ENCODE assay signal across 25 cellular contexts in the genomic region with DNA sequence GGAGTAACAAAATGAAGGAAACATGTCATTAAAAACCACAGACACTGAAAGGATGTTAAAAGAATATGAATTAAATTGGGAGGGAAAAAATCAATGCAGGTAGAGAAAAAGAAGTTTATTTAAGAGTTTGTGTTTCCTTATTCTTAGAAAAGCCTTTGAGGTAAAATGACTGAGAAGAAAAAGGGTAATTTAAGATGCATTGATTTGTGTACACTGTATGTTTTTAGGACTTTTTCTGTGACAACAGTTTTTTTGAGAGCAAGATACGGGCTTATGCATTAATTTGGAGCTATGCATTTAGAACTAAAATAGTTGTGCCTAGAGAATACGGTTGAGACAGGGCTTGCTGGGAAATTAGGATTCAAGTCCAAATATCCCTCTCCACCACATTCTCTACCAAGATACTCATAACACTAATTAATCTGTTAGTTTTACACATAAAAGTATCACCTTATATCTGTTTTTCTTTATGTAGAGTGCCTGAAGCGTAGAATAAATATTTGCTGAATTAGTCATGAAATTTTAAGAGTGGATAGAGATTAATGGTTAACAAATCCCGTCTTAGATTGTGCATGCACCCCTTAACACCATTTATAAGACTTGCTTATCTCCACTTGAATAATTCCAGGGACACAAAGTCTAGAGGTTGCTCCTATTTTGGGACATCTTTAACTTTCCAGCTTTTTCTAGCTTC.
DNase-seq lines count a peak whose midpoint lies in the region; ATAC-seq, FAIRE-seq and TF ChIP-seq lines count a peak whose summit lies in the region.
"Had no signal": no experiment of that assay in that cellular context is flagged by ENCODE, and none has a peak within 500 bp of the region (broad histone marks: within the 10 kb centered on the region; RNA-seq: fewer than 3 reads in every experiment).

No MANE protein-coding gene starts in this region.

- H2BK120ac ChIP-seq in neuronal stem cell (ENCODE audit: low read depth, low read length): no peak overlapping the region

- H3K79me1 ChIP-seq in neuronal stem cell (ENCODE audit: low read depth, low read length): no peaks in the 10 kb centered on the region

- H3K4ac ChIP-seq in neuronal stem cell (ENCODE audit: low read length): no peak overlapping the region

- H3K9ac ChIP-seq in neuronal stem cell (ENCODE audit: low read depth, low read length, poor library complexity): no peak overlapping the region

- H3K14ac ChIP-seq in neuronal stem cell (ENCODE audit: low read length): no peak overlapping the region

- no peak overlapping the region for H3K4me3 ChIP-seq in neuronal stem cell (ENCODE audit: low read length in 2 of 2)
- H3K4me3 ChIP-seq: HAP-1, K562, left ventricle myocardium inferior, SJCRH30, suprapubic skin had no signal

- no peaks in the 10 kb centered on the region for H3K36me3 ChIP-seq in neuronal stem cell (replicated peaks in 1 of 2; ENCODE audit: control insufficient read depth in 2 of 2, insufficient read depth in 2 of 2, low read length in 2 of 2)
- H3K36me3 ChIP-seq: HAP-1, left ventricle myocardium inferior, suprapubic skin had no signal

- no peak for ATAC-seq in foreskin keratinocyte
- no peak for ATAC-seq in activated naive CD8-positive, alpha-beta T cell treated with anti-CD3 and anti-CD28 coated beads, Interleukin-2, amount 50 U/mL, for 24 hours
- no peak for ATAC-seq in GM21360 (IDR thresholded peaks at IDR 0.05; ENCODE audit: unreplicated experiment)
- ATAC-seq: activated CD8-positive, alpha-beta memory T cell treated with anti-CD3 and anti-CD28 coated beads, Interleukin-2, amount 10 ng/mL, durations not matched to agents 7 days and 5 days; effector memory CD8-positive, alpha-beta T cell; K562 had no signal

- H3K27ac ChIP-seq in foreskin keratinocyte (peak overlapping the region; percentile 62), neuronal stem cell (replicated peaks; ENCODE audit: low read length) (no peak overlapping the region)
- H3K27ac ChIP-seq: left ventricle myocardium inferior, SJCRH30, suprapubic skin had no signal

- no peaks in the 10 kb centered on the region for H3K4me1 Mint-ChIP-seq in activated naive CD8-positive, alpha-beta T cell treated with anti-CD3 and anti-CD28 coated beads, Interleukin-2, amount 50 U/mL, for 24 hours
- H3K4me1 Mint-ChIP-seq: activated CD4-positive, alpha-beta T cell treated with anti-CD3 and anti-CD28 coated beads, Interleukin-2, amount 10 ng/mL, durations not matched to agents 24 days and 14 days; activated CD8-positive, alpha-beta memory T cell treated with anti-CD3 and anti-CD28 coated beads, Interleukin-2, amount 10 ng/mL, durations not matched to agents 7 days and 5 days; nephron progenitor cell had no signal

- H3K4me2 ChIP-seq in neuronal stem cell (ENCODE audit: insufficient read depth, low read length, poor library complexity, severe bottlenecking): no peak overlapping the region

- H2BK15ac ChIP-seq in neuronal stem cell (ENCODE audit: low read length): no peak overlapping the region

- DNase-seq in DMS53 (lab: John Stamatoyannopoulos, UW) (peak; percentile 90), RCC 7860 (ENCODE audit: low spot score) (peak; percentile 62), foreskin keratinocyte (peak in 1 of 2 donors; percentile 44), renal cortical epithelial cell (ENCODE audit: low read depth) (peak; percentile 92), neuronal stem cell (ENCODE audit: low spot score) (no peak)
- no peak for DNase-seq in activated naive CD8-positive, alpha-beta T cell treated with anti-CD3 and anti-CD28 coated beads, Interleukin-2, amount 50 U/mL, for 24 hours
- DNase-seq: activated CD4-positive, alpha-beta T cell treated with anti-CD3 and anti-CD28 coated beads, Interleukin-2, amount 10 ng/mL, durations not matched to agents 24 days and 14 days; activated CD8-positive, alpha-beta memory T cell treated with anti-CD3 and anti-CD28 coated beads, Interleukin-2, amount 10 ng/mL, durations not matched to agents 7 days and 5 days; CD4-positive, alpha-beta T cell; effector memory CD8-positive, alpha-beta T cell; head of caudate nucleus; left ventricle myocardium inferior; MV-4-11; NCI-H187 treated with DMSO at 0.1 percent for 48 hours; nephron progenitor cell; OCI-M1; posterior cingulate gyrus; SJCRH30 had no signal

- H2AFZ ChIP-seq in neuronal stem cell (ENCODE audit: low read length): no peak overlapping the region

- peaks cover 44% of the 10 kb centered on the region for H3K4me1 ChIP-seq in foreskin keratinocyte
- H3K4me1 ChIP-seq in neuronal stem cell (ENCODE audit: control insufficient read depth in 2 of 2, insufficient read depth in 1 of 2, low read depth in 1 of 2, low read length in 2 of 2): peaks cover 0 to 2% of the 10 kb centered on the region in 2 donors
- H3K4me1 ChIP-seq: left ventricle myocardium inferior had no signal

- peak; percentile 94 for FAIRE-seq in RCC 7860 (lab: Jason Lieb, UNC)
- FAIRE-seq: K562, urothelium cell line had no signal

- no peak overlapping the region for H4K91ac ChIP-seq in neuronal stem cell (ENCODE audit: low read depth, low read length, poor library complexity)

- no peak for TF ChIP-seq CTCF in foreskin keratinocyte (conservative IDR thresholded peaks at IDR 0.05)

- no peak overlapping the region for H4K8ac ChIP-seq in neuronal stem cell (ENCODE audit: low read depth, low read length)

- H3K18ac ChIP-seq in neuronal stem cell (ENCODE audit: low read length): no peak overlapping the region

- no peaks in the 10 kb centered on the region for H3K36me3 Mint-ChIP-seq in activated naive CD8-positive, alpha-beta T cell treated with anti-CD3 and anti-CD28 coated beads, Interleukin-2, amount 50 U/mL, for 24 hours (ENCODE audit: low read depth)
- H3K36me3 Mint-ChIP-seq: activated CD8-positive, alpha-beta memory T cell treated with anti-CD3 and anti-CD28 coated beads, Interleukin-2, amount 10 ng/mL, durations not matched to agents 7 days and 5 days; activated naive CD8-positive, alpha-beta T cell had no signal

- no peaks in the 10 kb centered on the region for H3K27me3 ChIP-seq in foreskin keratinocyte
- no peaks in the 10 kb centered on the region for H3K27me3 ChIP-seq in neuronal stem cell (ENCODE audit: control insufficient read depth in 3 of 3, insufficient read depth in 3 of 3, low read depth in 1 of 3, low read length in 3 of 3)
- H3K27me3 ChIP-seq: SJCRH30, suprapubic skin had no signal

- no peak overlapping the region for H2BK12ac ChIP-seq in neuronal stem cell (ENCODE audit: low read length)

- H3K9me3 ChIP-seq in neuronal stem cell (replicated peaks in 1 of 2; ENCODE audit: control insufficient read depth in 2 of 2, insufficient read depth in 1 of 2, low read depth in 1 of 2, low read length in 2 of 2): no peaks in the 10 kb centered on the region
- H3K9me3 ChIP-seq: HAP-1, left ventricle myocardium inferior, SJCRH30, suprapubic skin had no signal

- H2BK5ac ChIP-seq in neuronal stem cell (ENCODE audit: low read length): no peak overlapping the region

- no peaks in the 10 kb centered on the region for H3K9me3 Mint-ChIP-seq in activated naive CD8-positive, alpha-beta T cell treated with anti-CD3 and anti-CD28 coated beads, Interleukin-2, amount 50 U/mL, for 24 hours
- H3K9me3 Mint-ChIP-seq: activated CD4-positive, alpha-beta T cell treated with anti-CD3 and anti-CD28 coated beads, Interleukin-2, amount 10 ng/mL, durations not matched to agents 24 days and 14 days; nephron progenitor cell; T-helper 1 cell treated with Interleukin-12 subunit alpha and Interleukin-12 subunit beta and Interleukin-4 antibody, amounts not matched to agents 30 μg/mL and 1 μg/mL, for 36 hours had no signal

- H3K4me3 Mint-ChIP-seq in activated naive CD8-positive, alpha-beta T cell treated with anti-CD3 and anti-CD28 coated beads, Interleukin-2, amount 50 U/mL, for 24 hours: no peak overlapping the region
- H3K4me3 Mint-ChIP-seq: activated CD4-positive, alpha-beta T cell treated with anti-CD3 and anti-CD28 coated beads, Interleukin-2, amount 10 ng/mL, durations not matched to agents 24 days and 14 days; activated CD8-positive, alpha-beta memory T cell treated with anti-CD3 and anti-CD28 coated beads, Interleukin-2, amount 10 ng/mL, durations not matched to agents 7 days and 5 days; activated naive CD8-positive, alpha-beta T cell; CD4-positive, alpha-beta T cell; effector memory CD8-positive, alpha-beta T cell; nephron progenitor cell; T-helper 1 cell treated with Interleukin-12 subunit alpha and Interleukin-12 subunit beta and Interleukin-4 antibody, amounts not matched to agents 30 μg/mL and 1 μg/mL, for 36 hours had no signal

- H3K27ac Mint-ChIP-seq in activated naive CD8-positive, alpha-beta T cell treated with anti-CD3 and anti-CD28 coated beads, Interleukin-2, amount 50 U/mL, for 24 hours: no peak overlapping the region
- H3K27ac Mint-ChIP-seq: activated CD4-positive, alpha-beta T cell treated with anti-CD3 and anti-CD28 coated beads, Interleukin-2, amount 10 ng/mL, durations not matched to agents 24 days and 14 days; activated CD8-positive, alpha-beta memory T cell treated with anti-CD3 and anti-CD28 coated beads, Interleukin-2, amount 10 ng/mL, durations not matched to agents 7 days and 5 days; activated naive CD8-positive, alpha-beta T cell; CD4-positive, alpha-beta T cell; effector memory CD8-positive, alpha-beta T cell; nephron progenitor cell; T-helper 1 cell treated with Interleukin-12 subunit alpha and Interleukin-12 subunit beta and Interleukin-4 antibody, amounts not matched to agents 30 μg/mL and 1 μg/mL, for 36 hours had no signal

- WGBS in neuronal stem cell (ENCODE audit: extremely low coverage in 2 of 2, insufficient read length in 2 of 2, insufficient replicate concordance in 1 of 2), 2 donors: no CpG with 5 or more reads among the region's 4 CpGs

- no peak overlapping the region for H3K23ac ChIP-seq in neuronal stem cell (ENCODE audit: low read depth, low read length, poor library complexity)

- no peak overlapping the region for H2AK5ac ChIP-seq in neuronal stem cell (ENCODE audit: low read depth, low read length)

- no peaks in the 10 kb centered on the region for H3K27me3 Mint-ChIP-seq in activated naive CD8-positive, alpha-beta T cell treated with anti-CD3 and anti-CD28 coated beads, Interleukin-2, amount 50 U/mL, for 24 hours
- H3K27me3 Mint-ChIP-seq: activated CD4-positive, alpha-beta T cell treated with anti-CD3 and anti-CD28 coated beads, Interleukin-2, amount 10 ng/mL, durations not matched to agents 24 days and 14 days; activated CD8-positive, alpha-beta memory T cell treated with anti-CD3 and anti-CD28 coated beads, Interleukin-2, amount 10 ng/mL, durations not matched to agents 7 days and 5 days; activated naive CD8-positive, alpha-beta T cell; CD4-positive, alpha-beta T cell; effector memory CD8-positive, alpha-beta T cell had no signal

Comparison
In these comparisons a context has a peak if more than half of its experiments do, and no peak if none do; other contexts are left out.
1. DNase-seq: peak in DMS53 (single experiment), RCC 7860 (single experiment) and renal cortical epithelial cell (single experiment); none in activated naive CD8-positive, alpha-beta T cell treated with anti-CD3 and anti-CD28 coated beads, Interleukin-2, amount 50 U/mL, for 24 hours (single experiment) and neuronal stem cell (single experiment).